16 cellular contexts compared by ENCODE assay signal in the genomic region with DNA sequence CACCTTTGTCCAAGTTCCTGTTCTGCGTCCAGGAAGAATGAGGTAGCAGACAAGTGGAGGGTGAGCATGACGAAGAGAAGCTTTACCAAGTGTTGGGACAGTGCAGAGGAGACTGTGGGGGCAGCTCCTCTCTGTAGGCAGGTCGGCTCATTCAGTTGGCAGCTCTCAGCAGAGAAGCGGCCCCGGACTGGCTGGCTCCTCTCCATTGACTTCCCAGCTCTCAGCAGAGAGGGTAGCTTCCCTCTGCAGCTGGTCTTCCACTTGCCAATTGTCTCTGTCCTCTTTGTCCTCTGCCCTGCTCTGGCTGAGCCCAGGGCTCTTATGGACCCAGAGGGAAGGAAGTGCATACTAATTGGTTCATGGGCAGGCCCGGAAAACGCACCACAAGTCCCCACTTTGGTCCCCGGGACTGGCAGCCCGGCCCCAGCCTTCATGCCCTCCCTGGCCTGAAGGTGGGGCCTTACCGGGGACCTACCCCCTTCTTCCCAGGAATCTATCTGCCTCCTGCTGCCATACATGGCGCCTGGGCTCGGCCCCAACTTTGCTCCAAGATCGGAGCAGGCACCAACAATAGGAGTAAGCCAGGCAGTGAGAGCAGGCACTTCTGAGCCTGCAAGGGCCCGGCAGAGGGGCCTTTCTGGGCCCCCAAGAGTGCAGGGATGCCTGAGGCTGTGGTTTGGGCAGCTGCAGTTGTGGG. TPM values are rescaled to one million over a fixed set of nuclear protein-coding genes. Genes with fewer than 3 reads are reported as not detected.
DNase-seq lines count a peak whose midpoint lies in the region; ATAC-seq, FAIRE-seq and TF ChIP-seq lines count a peak whose summit lies in the region.
"Had no signal": no experiment of that assay in that cellular context is flagged by ENCODE, and none has a peak within 500 bp of the region (broad histone marks: within the 10 kb centered on the region; RNA-seq: fewer than 3 reads in every experiment).

No MANE protein-coding gene starts in this region.

- no peaks in the 10 kb centered on the region for H3K9me3 ChIP-seq in NT2/D1 (ENCODE audit: insufficient read depth, low read length)

- H3K27me3 ChIP-seq in NT2/D1 (ENCODE audit: insufficient read depth, insufficient read length): no peaks in the 10 kb centered on the region

- no peak overlapping the region for H3K27ac Mint-ChIP-seq in natural killer cell treated with Interleukin-12 subunit alpha and Interleukin-12 subunit beta and Interleukin-15 and Interleukin-18, amount 100 ng/mL, for 72 hours
- H3K27ac Mint-ChIP-seq: activated CD4-positive, alpha-beta T cell treated with anti-CD3 and anti-CD28 coated beads, Interleukin-2, amount 10 ng/mL, durations not matched to agents 7 days and 5 days had no signal

- H3K27me3 Mint-ChIP-seq in natural killer cell treated with Interleukin-12 subunit alpha and Interleukin-12 subunit beta and Interleukin-15 and Interleukin-18, amount 100 ng/mL, for 72 hours: no peaks in the 10 kb centered on the region
- H3K27me3 Mint-ChIP-seq: activated CD4-positive, alpha-beta T cell treated with anti-CD3 and anti-CD28 coated beads, Interleukin-2, amount 10 ng/mL, durations not matched to agents 7 days and 5 days had no signal

- ATAC-seq in omental fat pad (ENCODE audit: low FRiP score): peak; percentile 49
- ATAC-seq in natural killer cell treated with Interleukin-12 subunit alpha and Interleukin-12 subunit beta and Interleukin-15 and Interleukin-18, amount 100 ng/mL, for 72 hours: no peak
- ATAC-seq in GM18858 (IDR thresholded peaks at IDR 0.05; ENCODE audit: unreplicated experiment): no peak

- H3K4me1 ChIP-seq in NT2/D1 (ENCODE audit: insufficient read depth, insufficient read length): peaks cover 17% of the 10 kb centered on the region

- FAIRE-seq in GM12892 (lab: Jason Lieb, UNC): no peak
- FAIRE-seq: colon, frontal cortex, urothelium cell line had no signal

- H3K4me3 ChIP-seq in NT2/D1 (ENCODE audit: insufficient read length, low read depth): no peak overlapping the region
- H3K4me3 ChIP-seq: skin epidermis had no signal

- no peaks in the 10 kb centered on the region for H3K9me3 Mint-ChIP-seq in natural killer cell treated with Interleukin-12 subunit alpha and Interleukin-12 subunit beta and Interleukin-15 and Interleukin-18, amount 100 ng/mL, for 72 hours
- H3K9me3 Mint-ChIP-seq: activated CD4-positive, alpha-beta T cell treated with anti-CD3 and anti-CD28 coated beads, Interleukin-2, amount 10 ng/mL, durations not matched to agents 7 days and 5 days had no signal

- H3K4me3 Mint-ChIP-seq in natural killer cell treated with Interleukin-12 subunit alpha and Interleukin-12 subunit beta and Interleukin-15 and Interleukin-18, amount 100 ng/mL, for 72 hours: no peak overlapping the region
- H3K4me3 Mint-ChIP-seq: activated CD4-positive, alpha-beta T cell treated with anti-CD3 and anti-CD28 coated beads, Interleukin-2, amount 10 ng/mL, durations not matched to agents 7 days and 5 days had no signal

- H3K36me3 Mint-ChIP-seq in natural killer cell treated with Interleukin-12 subunit alpha and Interleukin-12 subunit beta and Interleukin-15 and Interleukin-18, amount 100 ng/mL, for 72 hours: peaks cover 4% of the 10 kb centered on the region

- peak overlapping the region; percentile 26 for H3K9ac ChIP-seq in NT2/D1 (ENCODE audit: insufficient read length, low read depth)

- H3K4me1 Mint-ChIP-seq in natural killer cell treated with Interleukin-12 subunit alpha and Interleukin-12 subunit beta and Interleukin-15 and Interleukin-18, amount 100 ng/mL, for 72 hours (ENCODE audit: low read depth in 2 of 2): peaks cover 8 to 16% of the 10 kb centered on the region in 2 donors

- intact Hi-C loops in head of caudate nucleus (cut with DNase I): no loop called here

- TF ChIP-seq CTCF in omental fat pad (IDR thresholded peaks at IDR 0.05): no peak

- no peak for TF ChIP-seq POLR2A in GM12892 (IDR thresholded peaks at IDR 0.05; ENCODE audit: low read depth, low read length)

- DNase-seq in DMS 273 treated with DMSO at 0.1 percent for 48 hours (lab: John Stamatoyannopoulos, UW) (peak; percentile 43), NT2/D1 (ENCODE audit: low read depth, low spot score) (no peak), head of caudate nucleus (peak; percentile 56 to 93 (median 82)), omental fat pad (ENCODE audit: low spot score) (no peak), GM12892 (ENCODE audit: insufficient read length) (no peak), GOT3 (lab: John Stamatoyannopoulos, UW) (no peak)
- no peak for DNase-seq in natural killer cell treated with Interleukin-12 subunit alpha and Interleukin-12 subunit beta and Interleukin-15 and Interleukin-18, amount 100 ng/mL, for 72 hours (ENCODE audit: low spot score)
- DNase-seq: activated CD4-positive, alpha-beta T cell treated with anti-CD3 and anti-CD28 coated beads, Interleukin-2, amount 10 ng/mL, durations not matched to agents 7 days and 5 days; activated effector memory CD4-positive, alpha-beta T cell treated with anti-CD3 and anti-CD28 coated beads, Interleukin-2, amount 50 U/mL, for 16 hours; NCI-H1436; T-helper 1 cell had no signal

- H3K36me3 ChIP-seq in NT2/D1 (ENCODE audit: insufficient read depth, insufficient read length, low read length): peaks cover 51% of the 10 kb centered on the region

RNA-seq across cellular contexts. Expression of a gene that starts 10.1 kb away (rescaled TPM):
- total RNA-seq in omental fat pad: 10 to 100 TPM; 10.9 to 21.1 (median 20.1) TPM
- total RNA-seq in natural killer cell treated with Interleukin-12 subunit alpha and Interleukin-12 subunit beta and Interleukin-15 and Interleukin-18, amount 100 ng/mL, for 72 hours: 10 to 100 TPM; 46.2 to 65.0 TPM
- 20.0 TPM for polyA plus RNA-seq in GM12892 (2012; ENCODE audit: missing spikeins)

RNA-seq across cellular contexts. Expression of a gene that starts 27.6 kb away (rescaled TPM):
- total RNA-seq in omental fat pad: 1 to 10 TPM in 2 of 4 donors, under 1 TPM in 2; 0.65 to 1.2 (median 1.0) TPM
- 1 to 10 TPM; 1.1 to 1.4 TPM for total RNA-seq in natural killer cell treated with Interleukin-12 subunit alpha and Interleukin-12 subunit beta and Interleukin-15 and Interleukin-18, amount 100 ng/mL, for 72 hours
- 0.17 TPM for polyA plus RNA-seq in GM12892 (2012; ENCODE audit: missing spikeins)

Comparison
In these comparisons a context has a peak if more than half of its experiments do, and no peak if none do; other contexts are left out.
1. DNase-seq: peak in DMS 273 treated with DMSO at 0.1 percent for 48 hours (single experiment) and head of caudate nucleus (42 of 42); none in NT2/D1 (single experiment), omental fat pad (single experiment), natural killer cell treated with Interleukin-12 subunit alpha and Interleukin-12 subunit beta and Interleukin-15 and Interleukin-18, amount 100 ng/mL, for 72 hours (single experiment), GM12892 (single experiment) and GOT3 (single experiment).